Comparison of ENCODE assay signal across 27 cellular contexts in the genomic region with DNA sequence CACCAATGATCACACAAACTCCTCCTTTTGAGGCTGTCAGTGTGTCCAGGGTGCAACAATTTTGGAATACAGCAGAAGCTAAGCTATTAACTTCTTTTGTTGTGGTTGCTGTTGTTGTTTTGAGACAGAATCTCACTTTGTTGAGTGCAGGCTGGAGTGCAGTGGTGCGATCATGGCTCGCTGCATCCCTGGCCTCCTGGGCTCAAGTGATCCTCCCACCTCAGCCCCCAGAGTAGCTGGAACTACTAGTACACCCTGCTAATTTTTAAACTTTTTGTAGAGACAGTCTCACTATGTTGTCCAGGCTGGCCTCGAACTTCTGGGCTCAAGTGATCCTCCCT. TPM values are rescaled to one million over a fixed set of nuclear protein-coding genes. Genes with fewer than 3 reads are reported as not detected.
"Had no signal": no experiment of that assay in that cellular context is flagged by ENCODE, and none has a peak within 500 bp of the region (broad histone marks: within the 10 kb centered on the region; RNA-seq: fewer than 3 reads in every experiment).

No MANE protein-coding gene starts in this region.

- H3K79me2 ChIP-seq: hepatocyte had no signal

- H3K9ac ChIP-seq: neural progenitor cell had no signal

- ATAC-seq: gastrocnemius medialis; naive thymus-derived CD4-positive, alpha-beta T cell; stimulated activated memory B cell treated with anti-CD40 and anti-IgM and Interleukin-4, amounts not matched to agents 10 μg/mL and 1 μg/mL and 100 μg/mL, for 72 hours; stimulated activated naive CD8-positive, alpha-beta T cell treated with anti-CD3 and anti-CD28 coated beads, Interleukin-15, Interleukin-2, amounts not matched to agents 100 U/mL and 50 U/mL, for 24 hours had no signal

- H2AFZ ChIP-seq: hepatocyte, neural progenitor cell had no signal

- H3K27me3 ChIP-seq: dorsolateral prefrontal cortex, gastrocnemius medialis, hepatocyte, neural progenitor cell, right atrium auricular region, sigmoid colon, tibial nerve, vagina had no signal

- H3K4me2 ChIP-seq: hepatocyte, neural progenitor cell had no signal

- H3K27ac ChIP-seq: dorsolateral prefrontal cortex, gastrocnemius medialis, hepatocyte, neural progenitor cell, sigmoid colon, thoracic aorta, tibial nerve, vagina had no signal

- DNase-seq: dorsolateral prefrontal cortex; effector CD4-positive, alpha-beta T cell; foreskin fibroblast; gastrocnemius medialis; head of caudate nucleus; kidney; mammary epithelial cell; mesendoderm; midbrain; naive thymus-derived CD4-positive, alpha-beta T cell; nucleus accumbens; posterior cingulate gyrus; sigmoid colon; stimulated activated CD4-positive, alpha-beta T cell treated with anti-CD3 and anti-CD28 coated beads, Interleukin-4, amount 100 ng/mL, for 4 hours; stimulated activated naive CD8-positive, alpha-beta T cell treated with anti-CD3 and anti-CD28 coated beads, Interleukin-15, Interleukin-2, amounts not matched to agents 100 U/mL and 50 U/mL, for 24 hours had no signal

- H3K9me3 ChIP-seq: gastrocnemius medialis, right atrium auricular region, sigmoid colon, thoracic aorta, tibial nerve, vagina had no signal

- H3K36me3 ChIP-seq: gastrocnemius medialis, neural progenitor cell, right atrium auricular region, sigmoid colon, thoracic aorta, tibial nerve, vagina had no signal

- FAIRE-seq: colon, kidney had no signal

- H3K4me1 ChIP-seq: gastrocnemius medialis, neural progenitor cell, sigmoid colon, tibial nerve, vagina had no signal

- H3K4me3 ChIP-seq: dorsolateral prefrontal cortex, gastrocnemius medialis, hepatocyte, neural progenitor cell, right atrium auricular region, sigmoid colon, thoracic aorta, tibial nerve, vagina had no signal

RNA-seq across cellular contexts. Expression of a gene that starts 22.0 kb away (rescaled TPM):
- total RNA-seq: naive thymus-derived CD4-positive, alpha-beta T cell; osteocyte; vagina had no signal
- polyA plus RNA-seq: naive thymus-derived CD4-positive, alpha-beta T cell had no signal

RNA-seq across cellular contexts. Expression of a gene that starts 27.7 kb away (rescaled TPM):
- total RNA-seq: hepatocyte, left lobe of liver, osteocyte, vagina had no signal
- polyA plus RNA-seq: mammary epithelial cell had no signal

RNA-seq across cellular contexts. Expression of a gene that starts 40.9 kb away (rescaled TPM):
- total RNA-seq: cerebellum; hepatocyte; left lobe of liver; naive thymus-derived CD4-positive, alpha-beta T cell; osteocyte; sigmoid colon; skeletal muscle tissue; thoracic aorta; vagina had no signal
- polyA plus RNA-seq: hepatocyte; naive thymus-derived CD4-positive, alpha-beta T cell had no signal
